26 cellular contexts compared by ENCODE assay signal in genomic region chr7:27593226-27593625, GRCh38.
DNase-seq lines count a peak whose midpoint lies in the region; ATAC-seq, FAIRE-seq and TF ChIP-seq lines count a peak whose summit lies in the region.
"Had no signal": no experiment of that assay in that cellular context is flagged by ENCODE, and none has a peak within 500 bp of the region (broad histone marks: within the 10 kb centered on the region; RNA-seq: fewer than 3 reads in every experiment).

No MANE protein-coding gene starts in this region.

- no peak for TF ChIP-seq POLR2A in H54 (IDR thresholded peaks at IDR 0.05; ENCODE audit: low read depth, low read length)

- peak; percentile 92 for FAIRE-seq in H54 (lab: Jason Lieb, UNC)

- no peak overlapping the region for H3K4me3 Mint-ChIP-seq in T-helper 17 cell
- H3K4me3 Mint-ChIP-seq: CD8-positive, alpha-beta T cell; GM23338 had no signal

- H3K27ac Mint-ChIP-seq in T-helper 17 cell, result peak overlapping the region; percentile 39
- H3K27ac Mint-ChIP-seq: CD8-positive, alpha-beta T cell; GM23338 had no signal

- H3K36me3 Mint-ChIP-seq in T-helper 17 cell (ENCODE audit: low read depth), result peaks cover 3% of the 10 kb centered on the region

- no peak overlapping the region for H3K4me3 ChIP-seq in fibroblast of the aortic adventitia (ENCODE audit: low read depth, low read length)
- H3K4me3 ChIP-seq: BLaER1 treated with 17β-estradiol and CSF1 and Interleukin-3, amounts not matched to agents 10 nM and 100 nM; GM23338; MG63; SJSA1 had no signal

- no peaks in the 10 kb centered on the region for H3K4me1 Mint-ChIP-seq in T-helper 17 cell

- DNase-seq in Daoy (ENCODE audit: low read depth), result peak; percentile 20
- DNase-seq in H54 (ENCODE audit: insufficient read length, low spot score), result no peak
- no peak for DNase-seq in T-helper 17 cell
- DNase-seq in fibroblast of the aortic adventitia (ENCODE audit: low read depth), result peak; percentile 12
- DNase-seq in effector CD8-positive, alpha-beta T cell (lab: John Stamatoyannopoulos, UW), result no peak
- no peak for DNase-seq in superior temporal gyrus (ENCODE audit: extremely low spot score)
- DNase-seq: 8988T; Calu3; CD8-positive, alpha-beta T cell; DMS153; GF-D8; Kasumi-1; MG63; NCI-H1417; NCI-H1694 treated with DMSO at 0.1 percent for 48 hours; NCI-H2081 treated with DMSO at 0.1 percent for 48 hours; NCI-H2171 treated with DMSO at 0.1 percent for 48 hours; NCI-H524 treated with DMSO at 0.1 percent for 48 hours; SW 1271 had no signal

- H3K9me3 ChIP-seq in T-helper 17 cell (ENCODE audit: control insufficient read depth, low read length, poor library complexity, severe bottlenecking), result no peaks in the 10 kb centered on the region
- H3K9me3 ChIP-seq: BLaER1 treated with 17β-estradiol and CSF1 and Interleukin-3, amounts not matched to agents 10 nM and 100 nM; MG63; SJSA1 had no signal

- no peak for TF ChIP-seq CTCF in fibroblast of the aortic adventitia (IDR thresholded peaks at IDR 0.05; ENCODE audit: insufficient read depth, low read length)

- H3K27me3 Mint-ChIP-seq in T-helper 17 cell, result no peaks in the 10 kb centered on the region

- ATAC-seq in T-helper 17 cell (no peak), HG03139 (IDR thresholded peaks at IDR 0.05; ENCODE audit: unreplicated experiment) (no peak), GM19395 (IDR thresholded peaks at IDR 0.05; ENCODE audit: unreplicated experiment) (no peak)
- ATAC-seq: CD8-positive, alpha-beta T cell; HCT116; Right ventricle myocardium inferior had no signal

Comparison
In these comparisons a context has a peak if more than half of its experiments do, and no peak if none do; other contexts are left out.
1. DNase-seq: peak in Daoy (single experiment) and fibroblast of the aortic adventitia (single experiment); none in H54 (single experiment), T-helper 17 cell (0 of 3), effector CD8-positive, alpha-beta T cell (single experiment) and superior temporal gyrus (single experiment).